ENCODE assay signal across 22 cellular contexts in the genomic region with DNA sequence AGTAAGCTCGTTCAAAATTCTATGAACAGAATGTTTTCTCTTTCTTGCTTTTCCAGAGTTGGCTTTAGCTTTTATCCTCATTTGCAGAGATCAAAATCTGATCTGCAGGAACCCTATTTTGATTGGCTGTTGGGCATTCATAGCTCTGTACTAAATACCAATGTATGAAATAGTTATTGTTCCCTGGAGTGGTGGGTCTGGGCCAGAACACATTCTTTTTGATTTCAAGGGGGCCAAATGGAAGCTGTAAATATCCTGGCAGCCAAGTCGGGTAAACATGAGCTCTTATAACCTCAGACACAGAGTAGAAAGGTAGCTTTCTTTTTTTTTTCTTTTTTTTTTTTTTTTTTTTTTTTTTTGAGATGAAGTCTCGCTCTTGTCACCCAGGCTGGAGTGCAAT.
DNase-seq lines count a peak whose midpoint lies in the region; ATAC-seq and TF ChIP-seq lines count a peak whose summit lies in the region.
"Had no signal": no experiment of that assay in that cellular context is flagged by ENCODE, and none has a peak within 500 bp of the region (broad histone marks: within the 10 kb centered on the region; RNA-seq: fewer than 3 reads in every experiment).

No MANE protein-coding gene starts in this region.

- H3K36me3 ChIP-seq in body of pancreas (replicated peaks in 1 of 2; ENCODE audit: insufficient read depth in 1 of 2, low read depth in 2 of 2) = no peaks in the 10 kb centered on the region
- no peaks in the 10 kb centered on the region for H3K36me3 ChIP-seq in gastroesophageal sphincter
- H3K36me3 ChIP-seq in subcutaneous abdominal adipose tissue (ENCODE audit: control insufficient read depth in 5 of 5, insufficient read depth in 5 of 5, low read length in 5 of 5) = no peaks in the 10 kb centered on the region
- H3K36me3 ChIP-seq: BE2C; BLaER1 treated with 17β-estradiol and CSF1 and Interleukin-3, amounts not matched to agents 10 nM and 100 nM; HAP-1 had no signal

- TF ChIP-seq POLR2A in body of pancreas (IDR thresholded peaks at IDR 0.05) (no peak), gastroesophageal sphincter (IDR thresholded peaks at IDR 0.05) (no peak)

- no peak overlapping the region for H3K9ac ChIP-seq in subcutaneous abdominal adipose tissue (ENCODE audit: low read length in 5 of 5)
- H3K9ac ChIP-seq: BLaER1 treated with 17β-estradiol and CSF1 and Interleukin-3, amounts not matched to agents 10 nM and 100 nM had no signal

- H3K9me3 ChIP-seq in body of pancreas (no peaks in the 10 kb centered on the region), gastroesophageal sphincter (no peaks in the 10 kb centered on the region), subcutaneous abdominal adipose tissue (ENCODE audit: control insufficient read depth in 5 of 5, low read length in 5 of 5) (no peaks in the 10 kb centered on the region)
- H3K9me3 ChIP-seq: BE2C; BLaER1 treated with 17β-estradiol and CSF1 and Interleukin-3, amounts not matched to agents 10 nM and 100 nM; HAP-1 had no signal

- TF ChIP-seq EP300 in gastroesophageal sphincter (IDR thresholded peaks at IDR 0.05) = no peak

- H3K27ac ChIP-seq in body of pancreas (peak overlapping the region in 1 of 4 donors; percentile 34), gastroesophageal sphincter (no peak overlapping the region), subcutaneous abdominal adipose tissue (ENCODE audit: low read depth, low read length) (peak overlapping the region; percentile 1)
- H3K27ac ChIP-seq: 22Rv1; BLaER1 treated with 17β-estradiol and CSF1 and Interleukin-3, amounts not matched to agents 10 nM and 100 nM had no signal

- ATAC-seq in body of pancreas = peak; percentile 88
- peak; percentile 39 for ATAC-seq in gastroesophageal sphincter
- no peak for ATAC-seq in GM21360 (IDR thresholded peaks at IDR 0.05; ENCODE audit: unreplicated experiment)
- ATAC-seq: GM12878 had no signal

- TF ChIP-seq CTCF in body of pancreas (IDR thresholded peaks at IDR 0.05) = no peak
- no peak for TF ChIP-seq CTCF in gastroesophageal sphincter (IDR thresholded peaks at IDR 0.05)

- H3K4me3 ChIP-seq in body of pancreas = no peak overlapping the region
- no peak overlapping the region for H3K4me3 ChIP-seq in gastroesophageal sphincter
- H3K4me3 ChIP-seq in subcutaneous abdominal adipose tissue (ENCODE audit: low read depth in 1 of 5, low read length in 5 of 5) = no peak overlapping the region
- H3K4me3 ChIP-seq: BLaER1 treated with 17β-estradiol and CSF1 and Interleukin-3, amounts not matched to agents 10 nM and 100 nM; GM12878; HAP-1 had no signal

- intact Hi-C loops in body of pancreas (cut with DNase I) = no loop called here

- H3K4me1 ChIP-seq in body of pancreas (no peaks in the 10 kb centered on the region), gastroesophageal sphincter (no peaks in the 10 kb centered on the region), subcutaneous abdominal adipose tissue (ENCODE audit: control insufficient read depth in 5 of 5, insufficient read depth in 5 of 5, low read length in 5 of 5) (peaks cover 2 to 52% (median 17%) of the 10 kb centered on the region in 5 donors)
- H3K4me1 ChIP-seq: BLaER1 treated with 17β-estradiol and CSF1 and Interleukin-3, amounts not matched to agents 10 nM and 100 nM had no signal

- DNase-seq in COLO829 (ENCODE audit: low spot score) = peak; percentile 8
- peak in 3 of 4 donors; percentile 3 to 22 (median 18) for DNase-seq in body of pancreas
- no peak for DNase-seq in stimulated activated CD4-positive, alpha-beta T cell treated with anti-CD3 and anti-CD28 coated beads, Interleukin-1b, Interleukin-23, amount 100 ng/mL, for 48 hours
- no peak for DNase-seq in AML-193 (lab: John Stamatoyannopoulos, UW)
- no peak for DNase-seq in DMS114 treated with DMSO at 0.1 percent for 48 hours (lab: John Stamatoyannopoulos, UW; ENCODE audit: unreplicated experiment)
- DNase-seq: BE2C; Calu3; CD4-positive, alpha-beta T cell; CD8-positive, alpha-beta memory T cell; COR-L47; DMS79; EL; GDM1; GOT3; HFFc6 had no signal

- WGBS in body of pancreas, 2 donors = 31 to 53% methylated on average over 2 to 3 of the region's 3 CpGs
- 77 to 89% methylated on average over 2 of the region's 3 CpGs for WGBS in gastroesophageal sphincter (ENCODE audit: low coverage in 1 of 2), 2 donors

- H3K27me3 ChIP-seq in body of pancreas (no peaks in the 10 kb centered on the region), gastroesophageal sphincter (no peaks in the 10 kb centered on the region), subcutaneous abdominal adipose tissue (ENCODE audit: control insufficient read depth in 5 of 5, insufficient read depth in 4 of 5, low read length in 5 of 5) (no peaks in the 10 kb centered on the region)
- H3K27me3 ChIP-seq: BE2C; BLaER1 treated with 17β-estradiol and CSF1 and Interleukin-3, amounts not matched to agents 10 nM and 100 nM had no signal

Comparison
In these comparisons a context has a peak if more than half of its experiments do, and no peak if none do; other contexts are left out.
1. DNase-seq: peak in COLO829 (single experiment) and body of pancreas (3 of 4); none in stimulated activated CD4-positive, alpha-beta T cell treated with anti-CD3 and anti-CD28 coated beads, Interleukin-1b, Interleukin-23, amount 100 ng/mL, for 48 hours (single experiment), AML-193 (0 of 2) and DMS114 treated with DMSO at 0.1 percent for 48 hours (single experiment).